10 cellular contexts compared by ENCODE assay signal in the genomic region with DNA sequence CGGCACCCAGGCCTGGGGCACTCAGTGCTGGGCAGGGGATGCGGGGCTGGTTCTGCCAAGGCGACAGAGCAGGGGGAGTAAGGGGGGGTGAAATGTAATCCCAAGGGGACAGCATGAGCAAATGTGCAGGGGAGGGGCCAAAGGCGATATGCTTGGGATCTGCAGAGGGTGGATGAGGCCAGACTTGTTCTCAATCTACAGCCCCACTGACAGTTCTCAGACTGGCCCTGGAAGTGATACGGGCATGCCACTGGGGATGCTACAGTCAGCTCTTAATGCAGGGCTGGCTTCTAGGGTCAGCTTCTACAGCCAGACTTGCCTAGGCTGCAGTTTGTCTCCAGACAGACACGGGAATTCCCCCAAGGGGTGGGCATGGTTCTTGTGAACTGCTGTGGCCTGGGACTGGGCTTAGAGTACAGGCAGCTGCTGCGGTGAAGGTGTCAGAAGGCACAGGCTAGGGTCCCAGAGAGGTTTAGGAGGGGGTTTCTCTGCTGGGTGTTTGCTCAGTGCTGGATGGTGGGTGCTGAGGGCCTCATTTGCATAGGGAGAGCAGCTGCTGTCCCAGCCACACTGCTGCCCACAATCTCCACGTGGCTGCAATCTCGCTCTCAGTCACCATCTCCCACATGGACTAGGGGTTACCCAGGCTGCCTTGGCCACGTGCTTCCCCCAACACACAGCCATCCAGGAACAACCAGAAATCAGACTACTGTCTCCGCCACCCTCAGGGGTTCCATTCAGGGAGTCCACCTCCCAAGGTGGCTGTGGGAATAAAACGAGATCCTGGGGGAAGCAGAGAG.
DNase-seq lines count a peak whose midpoint lies in the region; ATAC-seq, FAIRE-seq and TF ChIP-seq lines count a peak whose summit lies in the region.
"Had no signal": no experiment of that assay in that cellular context is flagged by ENCODE, and none has a peak within 500 bp of the region (broad histone marks: within the 10 kb centered on the region; RNA-seq: fewer than 3 reads in every experiment).

No MANE protein-coding gene starts in this region.

- no peak for TF ChIP-seq CTCF in Peyer's patch (IDR thresholded peaks at IDR 0.05)
- TF ChIP-seq CTCF in H1 (IDR thresholded peaks at IDR 0.05; ENCODE audit: control extremely low read depth in 1 of 3, insufficient read depth in 1 of 3, low read depth in 1 of 3, low read length in 3 of 3): no peak

- no peak overlapping the region for H2BK120ac ChIP-seq in H1 (replicated peaks; ENCODE audit: low read depth, low read length)

- H3K27me3 ChIP-seq in Peyer's patch (no peaks in the 10 kb centered on the region), H1 (replicated peaks in 1 of 4; ENCODE audit: control insufficient read depth in 3 of 4, extremely low read depth in 1 of 4, insufficient read depth in 3 of 4, low read length in 3 of 4) (no peaks in the 10 kb centered on the region)
- H3K27me3 ChIP-seq: adrenal gland had no signal

- ATAC-seq in HG02870 (IDR thresholded peaks at IDR 0.05; ENCODE audit: unreplicated experiment) (peak; percentile 84), Right ventricle myocardium superior (ENCODE audit: poor library complexity) (no peak)

- H3K56ac ChIP-seq in H1 (replicated peaks; ENCODE audit: insufficient read length, low read depth, low read length): no peak overlapping the region

- TF ChIP-seq POLR2A in Peyer's patch (IDR thresholded peaks at IDR 0.05) (no peak), H1 (IDR thresholded peaks at IDR 0.05; ENCODE audit: control extremely low read depth in 1 of 2, low read depth in 2 of 2, low read length in 2 of 2) (no peak)

- no peak overlapping the region for H3K14ac ChIP-seq in H1 (ENCODE audit: insufficient read length)

- no peak overlapping the region for H2AK5ac ChIP-seq in H1 (ENCODE audit: low read depth, low read length)

- TF ChIP-seq EP300 in H1 (IDR thresholded peaks at IDR 0.05; ENCODE audit: borderline replicate concordance in 1 of 2, low read depth in 2 of 2, low read length in 2 of 2): no peak

- peak; percentile 44 to 55 for DNase-seq in activated CD4-positive, alpha-beta T cell treated with anti-CD3 and anti-CD28 coated beads for 24 hours (ENCODE audit: low read depth in 2 of 2)
- DNase-seq in activated CD4-positive, alpha-beta T cell treated with anti-CD3 and anti-CD28 coated beads, Interleukin-2, amount 50 U/mL, for 1 hour: no peak
- DNase-seq in Peyer's patch (peak in 2 of 3 donors; percentile 78 to 86), H1 (ENCODE audit: low read depth in 1 of 2, low spot score in 2 of 2) (no peak), iPS-NIHi11 (ENCODE audit: low spot score) (no peak), Right ventricle myocardium superior (no peak)
- peak; percentile 61 to 71 for DNase-seq in stimulated activated CD8-positive, alpha-beta memory T cell treated with anti-CD3 and anti-CD28 coated beads, Interleukin-7, amount 100 ng/mL, for 4 hours (ENCODE audit: low read depth in 2 of 2)

- H3K27ac ChIP-seq in Peyer's patch (peak overlapping the region in 1 of 4 donors; percentile 77), H1 (ENCODE audit: low read depth, low read length) (no peak overlapping the region)
- H3K27ac ChIP-seq: C4-2B had no signal

- H3K36me3 ChIP-seq in Peyer's patch: no peaks in the 10 kb centered on the region
- H3K36me3 ChIP-seq in H1 (ENCODE audit: control insufficient read depth in 2 of 4, insufficient read depth in 4 of 4, low read length in 3 of 4): no peaks in the 10 kb centered on the region
- H3K36me3 ChIP-seq: adrenal gland had no signal

- no peak overlapping the region for H3K4ac ChIP-seq in H1 (replicated peaks; ENCODE audit: insufficient read length, low read depth, low read length)

- H3K9me3 ChIP-seq in Peyer's patch (no peaks in the 10 kb centered on the region), H1 (ENCODE audit: insufficient read depth in 2 of 2, low read depth in 1 of 2, low read length in 1 of 2) (no peaks in the 10 kb centered on the region)
- H3K9me3 ChIP-seq: adrenal gland had no signal

- peak overlapping the region; percentile 60; the same call in 1 of the 2 replicates for H2BK12ac ChIP-seq in H1 (ENCODE audit: low read depth, low read length)

- H4K8ac ChIP-seq in H1 (ENCODE audit: extremely low read depth, insufficient read depth, low read length): peak overlapping the region; percentile 46; the same call in 1 of the 2 replicates

- no peak for FAIRE-seq in H1 (lab: Jason Lieb, UNC)

- no peak overlapping the region for H3K18ac ChIP-seq in H1 (ENCODE audit: extremely low read depth, low read length)

- no peak overlapping the region for H2BK5ac ChIP-seq in H1 (ENCODE audit: low read depth, low read length)

- WGBS in H1 (ENCODE audit: extremely low coverage in 1 of 2, insufficient coverage in 1 of 2, insufficient read length in 1 of 2, insufficient replicate concordance in 2 of 2, low coverage in 1 of 2, low lambda C conversion rate in 2 of 2, missing lambda C conversion rate in 1 of 2), 2 experiments: 88% methylated on average over 12 of the region's 12 CpGs; no CpG with 5 or more reads in 1 of the 2 experiments

- H3K4me2 ChIP-seq in H1 (ENCODE audit: insufficient read depth in 1 of 2, low read depth in 2 of 2, low read length in 2 of 2): no peak overlapping the region

- no peak overlapping the region for H2BK15ac ChIP-seq in H1 (ENCODE audit: low read length)

- H3K4me3 ChIP-seq in Peyer's patch (no peak overlapping the region), H1 (ENCODE audit: extremely low read depth in 1 of 4, insufficient read depth in 2 of 4, low read depth in 3 of 4, low read length in 4 of 4) (no peak overlapping the region)
- H3K4me3 ChIP-seq: adrenal gland had no signal

- H3K23ac ChIP-seq in H1 (ENCODE audit: insufficient read length): no peak overlapping the region

- no peaks in the 10 kb centered on the region for H4K20me1 ChIP-seq in H1 (replicated peaks in 1 of 2; ENCODE audit: control insufficient read depth in 1 of 2, insufficient read depth in 2 of 2, low read length in 2 of 2)

- no peak overlapping the region for H4K5ac ChIP-seq in H1 (ENCODE audit: insufficient read length, low read depth, low read length)

- intact Hi-C loops in Right ventricle myocardium superior (cut with DNase I): no loop called here

- no peaks in the 10 kb centered on the region for H3K79me2 ChIP-seq in H1 (ENCODE audit: control insufficient read depth in 1 of 2, insufficient read depth in 2 of 2, low read length in 2 of 2)

- no peaks in the 10 kb centered on the region for H3K23me2 ChIP-seq in H1 (ENCODE audit: low read depth, low read length)

- peak overlapping the region; percentile 29 for H4K91ac ChIP-seq in H1 (replicated peaks; ENCODE audit: insufficient read length, low read length)

- peaks cover 0 to 21% (median 18%) of the 10 kb centered on the region in 4 donors for H3K4me1 ChIP-seq in Peyer's patch
- peaks cover 0 to 3% (median 0%) of the 10 kb centered on the region in 4 experiments; a peak in 1 of 7 replicates for H3K4me1 ChIP-seq in H1 (replicated peaks in 1 of 4; ENCODE audit: control insufficient read depth in 3 of 4, insufficient read depth in 4 of 4, low read length in 3 of 4)

- CTCF ChIA-PET in H1 (lab: Charles Lee; ENCODE audit: partially characterized antibody): interaction anchor here (1.3 to 1.6 kb wide), 3 partner anchors 10 to 378 kb away, joined by 3 to 6 read pairs (median 4); no protein-coding TSS in a partner anchor

- TF ChIP-seq RAD21 in H1 (IDR thresholded peaks at IDR 0.05 in 1 of 2, conservative IDR thresholded peaks at IDR 0.05 in 1 of 2; ENCODE audit: low read depth in 2 of 2, low read length in 2 of 2): no peak

- no peak overlapping the region for H2BK20ac ChIP-seq in H1 (ENCODE audit: low read length)

- no peak overlapping the region for H2AFZ ChIP-seq in H1 (ENCODE audit: low read length)

- H3K79me1 ChIP-seq in H1 (ENCODE audit: low read depth, low read length): no peaks in the 10 kb centered on the region

- POLR2A ChIA-PET in H1 (lab: Charles Lee; ENCODE audit: partially characterized antibody): no interaction called here

- H3K9ac ChIP-seq in H1 (replicated peaks in 1 of 4; ENCODE audit: extremely low read depth in 1 of 4, low read depth in 3 of 4, low read length in 3 of 4): no peak overlapping the region

TF ChIP-seq in H1, 55 proteins besides CTCF, POLR2A, EP300 and RAD21 (continues in another document):
- TF ChIP-seq CTBP2 (IDR thresholded peaks at IDR 0.05; ENCODE audit: borderline replicate concordance, insufficient read depth, insufficient read length, low read length): no peak
- no peak for TF ChIP-seq SUZ12 (IDR thresholded peaks at IDR 0.05; ENCODE audit: low read length)
- TF ChIP-seq TBP (IDR thresholded peaks at IDR 0.05; ENCODE audit: low read depth, low read length): no peak
- TF ChIP-seq CEBPB (IDR thresholded peaks at IDR 0.05; ENCODE audit: low read depth, low read length): no peak
- TF ChIP-seq NRF1 (IDR thresholded peaks at IDR 0.05; ENCODE audit: low read depth, low read length): no peak
- no peak for TF ChIP-seq CBX8 (IDR thresholded peaks at IDR 0.05; ENCODE audit: borderline replicate concordance, low read depth, low read length)
- TF ChIP-seq, protein P1, sequence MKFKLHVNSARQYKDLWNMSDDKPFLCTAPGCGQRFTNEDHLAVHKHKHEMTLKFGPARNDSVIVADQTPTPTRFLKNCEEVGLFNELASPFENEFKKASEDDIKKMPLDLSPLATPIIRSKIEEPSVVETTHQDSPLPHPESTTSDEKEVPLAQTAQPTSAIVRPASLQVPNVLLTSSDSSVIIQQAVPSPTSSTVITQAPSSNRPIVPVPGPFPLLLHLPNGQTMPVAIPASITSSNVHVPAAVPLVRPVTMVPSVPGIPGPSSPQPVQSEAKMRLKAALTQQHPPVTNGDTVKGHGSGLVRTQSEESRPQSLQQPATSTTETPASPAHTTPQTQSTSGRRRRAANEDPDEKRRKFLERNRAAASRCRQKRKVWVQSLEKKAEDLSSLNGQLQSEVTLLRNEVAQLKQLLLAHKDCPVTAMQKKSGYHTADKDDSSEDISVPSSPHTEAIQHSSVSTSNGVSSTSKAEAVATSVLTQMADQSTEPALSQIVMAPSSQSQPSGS (IDR thresholded peaks at IDR 0.05; ENCODE audit: low read length): no peak
- no peak for TF ChIP-seq PHF8 (conservative IDR thresholded peaks at IDR 0.05; ENCODE audit: low read depth, low read length)
- TF ChIP-seq, protein P2, sequence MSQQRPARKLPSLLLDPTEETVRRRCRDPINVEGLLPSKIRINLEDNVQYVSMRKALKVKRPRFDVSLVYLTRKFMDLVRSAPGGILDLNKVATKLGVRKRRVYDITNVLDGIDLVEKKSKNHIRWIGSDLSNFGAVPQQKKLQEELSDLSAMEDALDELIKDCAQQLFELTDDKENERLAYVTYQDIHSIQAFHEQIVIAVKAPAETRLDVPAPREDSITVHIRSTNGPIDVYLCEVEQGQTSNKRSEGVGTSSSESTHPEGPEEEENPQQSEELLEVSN (IDR thresholded peaks at IDR 0.05): no peak
- no peak for TF ChIP-seq SP2 (IDR thresholded peaks at IDR 0.05; ENCODE audit: low read length)
- TF ChIP-seq SP1 (IDR thresholded peaks at IDR 0.05; ENCODE audit: low read depth, low read length): no peak
- TF ChIP-seq SIN3A (conservative IDR thresholded peaks at IDR 0.05 in 1 of 2, IDR thresholded peaks at IDR 0.05 in 1 of 2; ENCODE audit: low read depth in 1 of 2, low read length in 2 of 2): no peak
- TF ChIP-seq ASH2L (IDR thresholded peaks at IDR 0.05; ENCODE audit: low read length): no peak
- TF ChIP-seq CBX5 (IDR thresholded peaks at IDR 0.05; ENCODE audit: low read depth, low read length): no peak

Comparison
In these comparisons a context has a peak if more than half of its experiments do, and no peak if none do; other contexts are left out.
1. DNase-seq: peak in activated CD4-positive, alpha-beta T cell treated with anti-CD3 and anti-CD28 coated beads for 24 hours (2 of 2), Peyer's patch (2 of 3) and stimulated activated CD8-positive, alpha-beta memory T cell treated with anti-CD3 and anti-CD28 coated beads, Interleukin-7, amount 100 ng/mL, for 4 hours (2 of 2); none in activated CD4-positive, alpha-beta T cell treated with anti-CD3 and anti-CD28 coated beads, Interleukin-2, amount 50 U/mL, for 1 hour (single experiment), H1 (0 of 2), iPS-NIHi11 (single experiment) and Right ventricle myocardium superior (single experiment).